ENCODE assay signal across 12 cellular contexts in the genomic region with DNA sequence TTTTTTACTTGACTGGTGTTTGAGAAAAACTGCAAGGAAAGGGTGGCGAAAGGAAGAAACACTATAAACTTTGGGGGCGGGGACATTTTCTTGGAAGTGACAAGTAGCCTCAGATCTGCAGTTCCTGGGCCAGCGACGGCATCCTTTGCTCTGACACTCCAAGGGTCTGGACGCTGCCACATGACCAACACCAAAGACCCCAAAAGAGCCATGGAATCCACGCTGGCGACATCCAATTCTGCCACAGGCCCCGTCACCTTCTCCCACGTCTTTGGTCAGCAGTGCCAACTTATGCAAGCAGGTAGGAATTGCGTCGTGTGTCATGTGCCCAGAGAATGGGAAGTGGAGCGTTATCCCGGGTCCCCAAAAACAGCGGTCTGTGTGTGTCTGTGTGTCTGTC.
A peak's percentile ranks its signal among the peaks of the same experiment; 100 is the strongest.
DNase-seq lines count a peak whose midpoint lies in the region; ATAC-seq and TF ChIP-seq lines count a peak whose summit lies in the region.
"Had no signal": no experiment of that assay in that cellular context is flagged by ENCODE, and none has a peak within 500 bp of the region (broad histone marks: within the 10 kb centered on the region; RNA-seq: fewer than 3 reads in every experiment).

No MANE protein-coding gene starts in this region.

- no peaks in the 10 kb centered on the region for H3K9me2 ChIP-seq in GM23248 (ENCODE audit: insufficient read depth)

- no peaks in the 10 kb centered on the region for H3K36me3 Mint-ChIP-seq in chondrocyte (ENCODE audit: low read depth)

- no peak overlapping the region for H3K27ac ChIP-seq in GM23248
- no peak overlapping the region for H3K27ac ChIP-seq in left lung
- H3K27ac ChIP-seq: right lobe of liver had no signal

- peak overlapping the region; percentile 58 for H3K4me2 ChIP-seq in GM23248 (ENCODE audit: unreplicated experiment)

- peaks cover 47% of the 10 kb centered on the region for H3K27me3 Mint-ChIP-seq in chondrocyte (ENCODE audit: low read depth)

- ATAC-seq in left lung (peak; percentile 10), HG02938 (IDR thresholded peaks at IDR 0.05; ENCODE audit: unreplicated experiment) (no peak)

- no peaks in the 10 kb centered on the region for H3K79me2 ChIP-seq in GM23248 (ENCODE audit: insufficient read depth)

- no peaks in the 10 kb centered on the region for H4K20me1 ChIP-seq in GM23248 (ENCODE audit: insufficient read depth)

- no peaks in the 10 kb centered on the region for H3F3A ChIP-seq in GM23248 (ENCODE audit: insufficient read depth)

- in situ Hi-C loops in GM23248 (cut with MboI) = no loop called here

- intact Hi-C loops in left lung (cut with DNase I) = no loop called here

- H3K27me3 ChIP-seq in GM23248 (replicated peaks; ENCODE audit: insufficient read depth) (peaks cover 39% of the 10 kb centered on the region), left lung (peaks cover 17 to 83% of the 10 kb centered on the region in 2 donors)

- H3K27ac Mint-ChIP-seq in chondrocyte (ENCODE audit: unreplicated experiment) = no peak overlapping the region
- H3K27ac Mint-ChIP-seq: CD4-positive, CD25-positive, alpha-beta regulatory T cell; T-helper 1 cell treated with Interleukin-12 subunit alpha and Interleukin-12 subunit beta and Interleukin-4 antibody, amounts not matched to agents 30 μg/mL and 1 μg/mL, for 36 hours had no signal

- H2AFZ ChIP-seq in GM23248 = no peak overlapping the region

- H3K4me1 Mint-ChIP-seq in chondrocyte (ENCODE audit: low read depth) = peaks cover 11% of the 10 kb centered on the region

- H3K4me1 ChIP-seq in GM23248 (ENCODE audit: insufficient read depth) (no peaks in the 10 kb centered on the region), left lung (no peaks in the 10 kb centered on the region)

- H3K4me3 ChIP-seq in GM23248 (peak overlapping the region; percentile 59), left lung (peak overlapping the region; percentile 15 to 31), skeletal muscle cell (ENCODE audit: low read depth, low read length) (peak overlapping the region; percentile 47)
- H3K4me3 ChIP-seq: right lobe of liver had no signal

- 9% methylated on average over 14 of the region's 14 CpGs for WGBS in GM23248 (ENCODE audit: low coverage in 1 of 2, low lambda C conversion rate in 2 of 2, missing lambda C conversion rate in 2 of 2), 2 experiments

- no peak overlapping the region for H3K9ac ChIP-seq in GM23248

- peaks cover 6% of the 10 kb centered on the region for H3K9me3 Mint-ChIP-seq in chondrocyte (ENCODE audit: low read depth)
- H3K9me3 Mint-ChIP-seq: T-helper 1 cell treated with Interleukin-12 subunit alpha and Interleukin-12 subunit beta and Interleukin-4 antibody, amounts not matched to agents 30 μg/mL and 1 μg/mL, for 36 hours had no signal

- no peaks in the 10 kb centered on the region for H3K36me3 ChIP-seq in GM23248 (ENCODE audit: low read depth)
- no peaks in the 10 kb centered on the region for H3K36me3 ChIP-seq in left lung
- H3K36me3 ChIP-seq: right lobe of liver had no signal

- H3K9me3 ChIP-seq in GM23248 (ENCODE audit: low read depth) (no peaks in the 10 kb centered on the region), left lung (no peaks in the 10 kb centered on the region)
- H3K9me3 ChIP-seq: right lobe of liver had no signal

- H3K4me3 Mint-ChIP-seq in chondrocyte (ENCODE audit: unreplicated experiment) = peak overlapping the region; percentile 33
- H3K4me3 Mint-ChIP-seq: CD4-positive, CD25-positive, alpha-beta regulatory T cell; T-helper 1 cell treated with Interleukin-12 subunit alpha and Interleukin-12 subunit beta and Interleukin-4 antibody, amounts not matched to agents 30 μg/mL and 1 μg/mL, for 36 hours had no signal

- TF ChIP-seq CTCF in chondrocyte (IDR thresholded peaks at IDR 0.05) (no peak), left lung (IDR thresholded peaks at IDR 0.05) (no peak)

- DNase-seq in GM23248 (no peak), chondrocyte (ENCODE audit: low spot score) (no peak), left lung (no peak), skeletal muscle cell (ENCODE audit: low read depth) (no peak), KG1 (lab: John Stamatoyannopoulos, UW) (no peak), NCI-H1417 (lab: John Stamatoyannopoulos, UW) (no peak), NCI-H2107 (lab: John Stamatoyannopoulos, UW) (no peak)
- DNase-seq: CD4-positive, CD25-positive, alpha-beta regulatory T cell; NK-92 treated with Interleukin-12 subunit alpha and Interleukin-12 subunit beta, amount 100 ng/mL, for 24 hours; right lobe of liver had no signal
